ENCODE assay signal across 1 cellular context in the genomic region with DNA sequence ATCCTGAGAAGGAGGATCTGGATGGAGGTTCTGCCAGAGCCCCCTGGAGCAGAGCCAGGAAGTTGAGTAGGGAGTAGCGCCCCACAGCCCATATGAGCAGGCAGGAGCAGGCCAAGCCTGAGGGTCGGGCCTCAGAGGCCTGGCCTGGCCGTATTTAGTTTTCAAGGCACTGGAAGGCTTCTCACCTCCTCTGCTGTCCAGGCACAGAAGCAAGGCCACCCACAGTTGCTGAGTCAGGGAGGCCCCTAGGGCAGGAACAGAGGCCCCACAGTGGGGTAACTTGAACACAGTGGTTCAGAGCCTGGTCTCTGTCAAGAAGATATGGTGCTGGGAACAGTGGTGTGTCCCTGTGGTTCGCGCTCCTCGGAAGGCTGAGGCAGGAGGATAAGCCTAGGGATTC.
TF ChIP-seq lines count a peak whose summit lies in the region.

No MANE protein-coding gene starts in this region.

TF ChIP-seq in HepG2, 621 proteins besides CTCF, POLR2A, EP300 and RAD21:
- 0 out of 2 replicates have a peak, but pooled peaks have one; percentile 12 for TF ChIP-seq SALL1 (CRISPR knock-in tag; IDR thresholded peaks at IDR 0.05)
- 0 out of 2 replicates have a peak, but pooled peaks have one; percentile 25 for TF ChIP-seq ZFX (CRISPR knock-in tag; IDR thresholded peaks at IDR 0.05; ENCODE audit: low read depth)
- 0 out of 2 replicates have a peak, but pooled peaks have one; percentile 28 for TF ChIP-seq ZFY (CRISPR knock-in tag; IDR thresholded peaks at IDR 0.05)
- TF ChIP-seq MAFF (IDR thresholded peaks at IDR 0.05; ENCODE audit: low read depth, low read length) = 0 out of 2 replicates have a peak, but pooled peaks have one; percentile 2
- TF ChIP-seq, protein P1, sequence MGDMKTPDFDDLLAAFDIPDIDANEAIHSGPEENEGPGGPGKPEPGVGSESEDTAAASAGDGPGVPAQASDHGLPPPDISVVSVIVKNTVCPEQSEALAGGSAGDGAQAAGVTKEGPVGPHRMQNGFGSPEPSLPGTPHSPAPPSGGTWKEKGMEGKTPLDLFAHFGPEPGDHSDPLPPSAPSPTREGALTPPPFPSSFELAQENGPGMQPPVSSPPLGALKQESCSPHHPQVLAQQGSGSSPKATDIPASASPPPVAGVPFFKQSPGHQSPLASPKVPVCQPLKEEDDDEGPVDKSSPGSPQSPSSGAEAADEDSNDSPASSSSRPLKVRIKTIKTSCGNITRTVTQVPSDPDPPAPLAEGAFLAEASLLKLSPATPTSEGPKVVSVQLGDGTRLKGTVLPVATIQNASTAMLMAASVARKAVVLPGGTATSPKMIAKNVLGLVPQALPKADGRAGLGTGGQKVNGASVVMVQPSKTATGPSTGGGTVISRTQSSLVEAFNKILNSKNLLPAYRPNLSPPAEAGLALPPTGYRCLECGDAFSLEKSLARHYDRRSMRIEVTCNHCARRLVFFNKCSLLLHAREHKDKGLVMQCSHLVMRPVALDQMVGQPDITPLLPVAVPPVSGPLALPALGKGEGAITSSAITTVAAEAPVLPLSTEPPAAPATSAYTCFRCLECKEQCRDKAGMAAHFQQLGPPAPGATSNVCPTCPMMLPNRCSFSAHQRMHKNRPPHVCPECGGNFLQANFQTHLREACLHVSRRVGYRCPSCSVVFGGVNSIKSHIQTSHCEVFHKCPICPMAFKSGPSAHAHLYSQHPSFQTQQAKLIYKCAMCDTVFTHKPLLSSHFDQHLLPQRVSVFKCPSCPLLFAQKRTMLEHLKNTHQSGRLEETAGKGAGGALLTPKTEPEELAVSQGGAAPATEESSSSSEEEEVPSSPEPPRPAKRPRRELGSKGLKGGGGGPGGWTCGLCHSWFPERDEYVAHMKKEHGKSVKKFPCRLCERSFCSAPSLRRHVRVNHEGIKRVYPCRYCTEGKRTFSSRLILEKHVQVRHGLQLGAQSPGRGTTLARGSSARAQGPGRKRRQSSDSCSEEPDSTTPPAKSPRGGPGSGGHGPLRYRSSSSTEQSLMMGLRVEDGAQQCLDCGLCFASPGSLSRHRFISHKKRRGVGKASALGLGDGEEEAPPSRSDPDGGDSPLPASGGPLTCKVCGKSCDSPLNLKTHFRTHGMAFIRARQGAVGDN (CRISPR knock-in tag; IDR thresholded peaks at IDR 0.05) = peak; percentile 54
